1 cellular context compared by ENCODE assay signal in genomic region chr6:34237722-34238506, GRCh38.
A peak's percentile ranks its signal among the peaks of the same experiment; 100 is the strongest.
TF ChIP-seq lines count a peak whose summit lies in the region.

No MANE protein-coding gene starts in this region.

TF ChIP-seq in HepG2, 621 proteins besides CTCF, POLR2A, EP300 and RAD21 (continued from another document and continues in another):
- TF ChIP-seq ZNF281 (CRISPR knock-in tag; IDR thresholded peaks at IDR 0.05; ENCODE audit: borderline replicate concordance) = peak; percentile 99
- TF ChIP-seq, protein P1, sequence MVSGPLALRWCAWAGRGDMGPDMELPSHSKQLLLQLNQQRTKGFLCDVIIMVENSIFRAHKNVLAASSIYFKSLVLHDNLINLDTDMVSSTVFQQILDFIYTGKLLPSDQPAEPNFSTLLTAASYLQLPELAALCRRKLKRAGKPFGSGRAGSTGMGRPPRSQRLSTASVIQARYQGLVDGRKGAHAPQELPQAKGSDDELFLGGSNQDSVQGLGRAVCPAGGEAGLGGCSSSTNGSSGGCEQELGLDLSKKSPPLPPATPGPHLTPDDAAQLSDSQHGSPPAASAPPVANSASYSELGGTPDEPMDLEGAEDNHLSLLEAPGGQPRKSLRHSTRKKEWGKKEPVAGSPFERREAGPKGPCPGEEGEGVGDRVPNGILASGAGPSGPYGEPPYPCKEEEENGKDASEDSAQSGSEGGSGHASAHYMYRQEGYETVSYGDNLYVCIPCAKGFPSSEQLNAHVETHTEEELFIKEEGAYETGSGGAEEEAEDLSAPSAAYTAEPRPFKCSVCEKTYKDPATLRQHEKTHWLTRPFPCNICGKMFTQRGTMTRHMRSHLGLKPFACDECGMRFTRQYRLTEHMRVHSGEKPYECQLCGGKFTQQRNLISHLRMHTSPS (CRISPR knock-in tag; IDR thresholded peaks at IDR 0.05; ENCODE audit: low read depth) = peak; percentile 78; the same call in 1 of the 2 replicates
- TF ChIP-seq FLYWCH1 (CRISPR knock-in tag; IDR thresholded peaks at IDR 0.05) = peak; percentile 97
- peak; percentile 92 for TF ChIP-seq REPIN1 (CRISPR knock-in tag; IDR thresholded peaks at IDR 0.05; ENCODE audit: borderline replicate concordance, low read depth)
- TF ChIP-seq ZNF138 (CRISPR knock-in tag; IDR thresholded peaks at IDR 0.05; ENCODE audit: low read depth) = peak; percentile 99
- TF ChIP-seq, protein P2, sequence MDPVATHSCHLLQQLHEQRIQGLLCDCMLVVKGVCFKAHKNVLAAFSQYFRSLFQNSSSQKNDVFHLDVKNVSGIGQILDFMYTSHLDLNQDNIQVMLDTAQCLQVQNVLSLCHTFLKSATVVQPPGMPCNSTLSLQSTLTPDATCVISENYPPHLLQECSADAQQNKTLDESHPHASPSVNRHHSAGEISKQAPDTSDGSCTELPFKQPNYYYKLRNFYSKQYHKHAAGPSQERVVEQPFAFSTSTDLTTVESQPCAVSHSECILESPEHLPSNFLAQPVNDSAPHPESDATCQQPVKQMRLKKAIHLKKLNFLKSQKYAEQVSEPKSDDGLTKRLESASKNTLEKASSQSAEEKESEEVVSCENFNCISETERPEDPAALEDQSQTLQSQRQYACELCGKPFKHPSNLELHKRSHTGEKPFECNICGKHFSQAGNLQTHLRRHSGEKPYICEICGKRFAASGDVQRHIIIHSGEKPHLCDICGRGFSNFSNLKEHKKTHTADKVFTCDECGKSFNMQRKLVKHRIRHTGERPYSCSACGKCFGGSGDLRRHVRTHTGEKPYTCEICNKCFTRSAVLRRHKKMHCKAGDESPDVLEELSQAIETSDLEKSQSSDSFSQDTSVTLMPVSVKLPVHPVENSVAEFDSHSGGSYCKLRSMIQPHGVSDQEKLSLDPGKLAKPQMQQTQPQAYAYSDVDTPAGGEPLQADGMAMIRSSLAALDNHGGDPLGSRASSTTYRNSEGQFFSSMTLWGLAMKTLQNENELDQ (CRISPR knock-in tag; IDR thresholded peaks at IDR 0.05; ENCODE audit: borderline replicate concordance) = no peak; the same call in 1 of the 2 replicates
- TF ChIP-seq, protein P3, sequence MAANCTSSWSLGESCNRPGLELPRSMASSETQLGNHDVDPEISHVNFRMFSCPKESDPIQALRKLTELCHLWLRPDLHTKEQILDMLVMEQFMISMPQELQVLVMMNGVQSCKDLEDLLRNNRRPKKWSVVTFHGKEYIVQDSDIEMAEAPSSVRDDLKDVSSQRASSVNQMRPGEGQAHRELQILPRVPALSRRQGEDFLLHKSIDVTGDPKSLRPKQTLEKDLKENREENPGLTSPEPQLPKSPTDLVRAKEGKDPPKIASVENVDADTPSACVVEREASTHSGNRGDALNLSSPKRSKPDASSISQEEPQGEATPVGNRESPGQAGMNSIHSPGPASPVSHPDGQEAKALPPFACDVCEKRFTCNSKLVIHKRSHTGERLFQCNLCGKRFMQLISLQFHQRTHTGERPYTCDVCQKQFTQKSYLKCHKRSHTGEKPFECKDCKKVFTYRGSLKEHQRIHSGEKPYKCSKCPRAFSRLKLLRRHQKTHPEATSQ (CRISPR knock-in tag; IDR thresholded peaks at IDR 0.05; ENCODE audit: borderline replicate concordance) = peak; percentile 88
- no peak for TF ChIP-seq ZNF180 (CRISPR knock-in tag; IDR thresholded peaks at IDR 0.05; ENCODE audit: borderline replicate concordance, low read depth)
- peak; percentile 70; the same call in 1 of the 2 replicates for TF ChIP-seq E2F2 (CRISPR knock-in tag; IDR thresholded peaks at IDR 0.05; ENCODE audit: borderline replicate concordance)
- TF ChIP-seq ZNF607 (CRISPR knock-in tag; IDR thresholded peaks at IDR 0.05; ENCODE audit: borderline replicate concordance) = peak; percentile 99
- peak; percentile 39; the same call in 1 of the 2 replicates for TF ChIP-seq FOSL2 (CRISPR knock-in tag; IDR thresholded peaks at IDR 0.05)
- TF ChIP-seq ZNF570 (CRISPR knock-in tag; IDR thresholded peaks at IDR 0.05; ENCODE audit: borderline replicate concordance) = peak; percentile 97; the same call in 1 of the 2 replicates
- peak; percentile 84 for TF ChIP-seq ZNF12 (CRISPR knock-in tag; IDR thresholded peaks at IDR 0.05)
- peak; percentile 97; the same call in 1 of the 2 replicates for TF ChIP-seq ZNF674 (CRISPR knock-in tag; IDR thresholded peaks at IDR 0.05; ENCODE audit: low read depth)
- TF ChIP-seq ZMYM4 (CRISPR knock-in tag; IDR thresholded peaks at IDR 0.05) = peak; percentile 82
- no peak for TF ChIP-seq ZNF619 (CRISPR knock-in tag; IDR thresholded peaks at IDR 0.05)
- peak; percentile 98; the same call in 1 of the 2 replicates for TF ChIP-seq CHCHD3 (CRISPR knock-in tag; IDR thresholded peaks at IDR 0.05)
- peak; percentile 56; the same call in 1 of the 2 replicates for TF ChIP-seq FOXP4 (CRISPR knock-in tag; IDR thresholded peaks at IDR 0.05)
- peak; percentile 57 for TF ChIP-seq ZNF629 (CRISPR knock-in tag; conservative IDR thresholded peaks at IDR 0.05)
- TF ChIP-seq HDAC1 (CRISPR knock-in tag; IDR thresholded peaks at IDR 0.05) = peak; percentile 48; the same call in 1 of the 2 replicates
- peak; percentile 87 for TF ChIP-seq JUN (CRISPR knock-in tag; IDR thresholded peaks at IDR 0.05)
- TF ChIP-seq TERF1 (CRISPR knock-in tag; IDR thresholded peaks at IDR 0.05) = peak; percentile 99
- no peak for TF ChIP-seq ZNF24 (IDR thresholded peaks at IDR 0.05)
- no peak for TF ChIP-seq HNF4G (IDR thresholded peaks at IDR 0.05; ENCODE audit: borderline replicate concordance, low read depth, low read length)
- 0 out of 2 replicates have a peak, but pooled peaks have one; percentile 33 for TF ChIP-seq HNF4G (CRISPR knock-in tag; IDR thresholded peaks at IDR 0.05; ENCODE audit: borderline replicate concordance, low read depth)
- TF ChIP-seq HMGXB4 (CRISPR knock-in tag; IDR thresholded peaks at IDR 0.05; ENCODE audit: borderline replicate concordance in 1 of 2, low read depth in 1 of 2) = peak; percentile 74 to 95; a peak in 3 of 4 replicates
- peak; percentile 61; the same call in 1 of the 2 replicates for TF ChIP-seq TARDBP (CRISPR knock-in tag; IDR thresholded peaks at IDR 0.05)
- peak; percentile 88 for TF ChIP-seq ZFAT (CRISPR knock-in tag; conservative IDR thresholded peaks at IDR 0.05)
- peak; percentile 92; the same call in 1 of the 2 replicates for TF ChIP-seq ZNF891 (CRISPR knock-in tag; IDR thresholded peaks at IDR 0.05)
- peak; percentile 76; the same call in 1 of the 2 replicates for TF ChIP-seq ZBTB25 (CRISPR knock-in tag; IDR thresholded peaks at IDR 0.05)
- peak; percentile 83 for TF ChIP-seq HOXD1 (CRISPR knock-in tag; IDR thresholded peaks at IDR 0.05)
- peak; percentile 94; the same call in 1 of the 2 replicates for TF ChIP-seq ZNF790 (CRISPR knock-in tag; IDR thresholded peaks at IDR 0.05; ENCODE audit: borderline replicate concordance)
- TF ChIP-seq ZNF761 (CRISPR knock-in tag; conservative IDR thresholded peaks at IDR 0.05) = peak; percentile 98
- TF ChIP-seq ZXDC (CRISPR knock-in tag; IDR thresholded peaks at IDR 0.05) = peak; percentile 98
- TF ChIP-seq ZFP82 (CRISPR knock-in tag; IDR thresholded peaks at IDR 0.05; ENCODE audit: borderline replicate concordance) = peak; percentile 99; the same call in 1 of the 2 replicates
- TF ChIP-seq FOXP1 (IDR thresholded peaks at IDR 0.05) = no peak
- TF ChIP-seq FOXP1 (CRISPR knock-in tag; IDR thresholded peaks at IDR 0.05) = no peak
- TF ChIP-seq SP140L (CRISPR knock-in tag; IDR thresholded peaks at IDR 0.05; ENCODE audit: borderline replicate concordance) = peak; percentile 75; the same call in 1 of the 2 replicates
- TF ChIP-seq ZNF496 (CRISPR knock-in tag; IDR thresholded peaks at IDR 0.05; ENCODE audit: insufficient replicate concordance) = no peak
- peak; percentile 96 for TF ChIP-seq ZBTB38 (CRISPR knock-in tag; IDR thresholded peaks at IDR 0.05)
- peak; percentile 97 for TF ChIP-seq MXD1 (CRISPR knock-in tag; IDR thresholded peaks at IDR 0.05)
